In genomic region chr17:2048805-2049204, GRCh38 we compare ENCODE assay signal across 1 cellular context.
TF ChIP-seq lines count a peak whose summit lies in the region.

No MANE protein-coding gene starts in this region.

TF ChIP-seq in IMR-90, 13 proteins besides CTCF, POLR2A, EP300 and RAD21:
- TF ChIP-seq SMC3 (IDR thresholded peaks at IDR 0.05; ENCODE audit: low read depth, low read length) (no peak), CHD1 (IDR thresholded peaks at IDR 0.05; ENCODE audit: low read depth, low read length) (no peak), NFE2L2 (IDR thresholded peaks at IDR 0.05; ENCODE audit: low read depth, low read length) (no peak), BHLHE40 (IDR thresholded peaks at IDR 0.05; ENCODE audit: low read depth, low read length) (no peak), RFX5 (IDR thresholded peaks at IDR 0.05; ENCODE audit: low read depth, low read length) (no peak), MAFK (IDR thresholded peaks at IDR 0.05; ENCODE audit: low read depth, low read length) (no peak)
TF ChIP-seq in IMR-90: peak in this region for 0.
